Comparison of ENCODE assay signal across 23 cellular contexts in genomic region chr2:156687126-156687525, GRCh38.
"Had no signal": no experiment of that assay in that cellular context is flagged by ENCODE, and none has a peak within 500 bp of the region (broad histone marks: within the 10 kb centered on the region; RNA-seq: fewer than 3 reads in every experiment).

No MANE protein-coding gene starts in this region.

- H3K27me3 ChIP-seq: neutrophil, pancreas, right lobe of liver, sigmoid colon, stomach, thyroid gland, tibial nerve, upper lobe of left lung, vagina had no signal

- H3K4me1 ChIP-seq: pancreas, prostate gland, right lobe of liver, sigmoid colon, stomach, thyroid gland, tibial nerve, upper lobe of left lung, vagina had no signal

- ATAC-seq: naive thymus-derived CD8-positive, alpha-beta T cell; natural killer cell treated with Interleukin-12 subunit alpha and Interleukin-12 subunit beta and Interleukin-15 and Interleukin-18, amount 100 ng/mL, for 72 hours; right lobe of liver; stimulated activated effector memory CD8-positive, alpha-beta T cell treated with anti-CD3 and anti-CD28 coated beads, Interleukin-12 subunit alpha, Interleukin-12 subunit beta, amount 100 ng/mL, for 72 hours; stimulated activated naive B cell treated with anti-CD40 and anti-IgM and Interleukin-4, amounts not matched to agents 10 μg/mL and 1 μg/mL and 100 μg/mL, for 72 hours had no signal

- H3K36me3 ChIP-seq: neutrophil, pancreas, prostate gland, right lobe of liver, sigmoid colon, stomach, thoracic aorta, thyroid gland, tibial nerve, upper lobe of left lung, vagina had no signal

- H3K27ac ChIP-seq: neutrophil, pancreas, prostate gland, right lobe of liver, sigmoid colon, stomach, thoracic aorta, thyroid gland, tibial nerve, upper lobe of left lung, vagina had no signal

- DNase-seq: naive thymus-derived CD8-positive, alpha-beta T cell; nephron progenitor cell; nucleus accumbens; pancreas; right lobe of liver; sigmoid colon; small intestine; stimulated activated CD4-positive, alpha-beta T cell treated with anti-CD3 and anti-CD28 coated beads, Interleukin-15, amount 100 ng/mL, for 24 hours; stimulated activated CD4-positive, alpha-beta T cell treated with anti-CD3 and anti-CD28 coated beads, Interleukin-2, amount 100 ng/mL, for 24 hours; stimulated activated CD4-positive, alpha-beta T cell treated with anti-CD3 and anti-CD28 coated beads, Interleukin-2, amount 100 ng/mL, for 48 hours; stimulated activated CD4-positive, alpha-beta T cell treated with anti-CD3 and anti-CD28 coated beads, Interleukin-4, amount 100 ng/mL, for 24 hours; stimulated activated naive B cell treated with anti-CD40 and anti-IgM and Interleukin-4, amounts not matched to agents 10 μg/mL and 1 μg/mL and 100 μg/mL, for 72 hours; stimulated activated naive CD4-positive, alpha-beta T cell treated with Interleukin-2 at 50 U/mL for 16 hours; stomach; thyroid gland; upper lobe of left lung had no signal

- H3K9me3 ChIP-seq: neutrophil, pancreas, prostate gland, right lobe of liver, sigmoid colon, stomach, thoracic aorta, thyroid gland, tibial nerve, vagina had no signal

- H3K4me3 ChIP-seq: pancreas, prostate gland, right lobe of liver, sigmoid colon, stomach, thoracic aorta, thyroid gland, tibial nerve, upper lobe of left lung, vagina had no signal
